In genomic region chr6:6688283-6688682, GRCh38 we compare ENCODE assay signal across 9 cellular contexts.
DNase-seq lines count a peak whose midpoint lies in the region; ATAC-seq and TF ChIP-seq lines count a peak whose summit lies in the region.
"Had no signal": no experiment of that assay in that cellular context is flagged by ENCODE, and none has a peak within 500 bp of the region (broad histone marks: within the 10 kb centered on the region; RNA-seq: fewer than 3 reads in every experiment).

No MANE protein-coding gene starts in this region.

- H3K4me3 ChIP-seq in HEK293 (ENCODE audit: low read depth, low read length): no peak overlapping the region
- no peak overlapping the region for H3K4me3 ChIP-seq in PC-9
- H3K4me3 ChIP-seq in hepatocyte: no peak overlapping the region

- H3K79me2 ChIP-seq in PC-9 (ENCODE audit: low read depth) (no peaks in the 10 kb centered on the region), hepatocyte (no peaks in the 10 kb centered on the region)

- intact Hi-C loops in PC-9 (cut with micrococcal nuclease; ENCODE audit: unreplicated experiment): no loop called here

- H3K9me2 ChIP-seq in PC-9 (ENCODE audit: insufficient read depth) (no peaks in the 10 kb centered on the region), hepatocyte (replicated peaks; ENCODE audit: insufficient read depth) (no peaks in the 10 kb centered on the region)

- H3F3A ChIP-seq in PC-9 (ENCODE audit: insufficient read depth, low read depth): peaks cover 52% of the 10 kb centered on the region

- H3K27me3 ChIP-seq in PC-9 (ENCODE audit: insufficient read depth, low read depth) (no peaks in the 10 kb centered on the region), hepatocyte (no peaks in the 10 kb centered on the region)

- H4K20me1 ChIP-seq in PC-9 (ENCODE audit: insufficient read depth): no peaks in the 10 kb centered on the region
- H4K20me1 ChIP-seq in hepatocyte (ENCODE audit: insufficient read depth, poor library complexity, severe bottlenecking): no peaks in the 10 kb centered on the region

- peaks cover 6% of the 10 kb centered on the region; the same call in 1 of the 2 replicates for H3K4me1 ChIP-seq in HEK293 (ENCODE audit: control insufficient read depth, insufficient read depth, low read length)
- H3K4me1 ChIP-seq in PC-9 (replicated peaks; ENCODE audit: insufficient read depth): peaks cover 64% of the 10 kb centered on the region
- peaks cover 8% of the 10 kb centered on the region for H3K4me1 ChIP-seq in hepatocyte (ENCODE audit: insufficient read depth)

- no TSS peak for BruUV-seq in PC-9 (replicated peaks; lab: Mats Ljungman, UMichigan)

- POLR2A ChIA-PET in HEK293 (lab: Yijun Ruan, JAX): interaction anchor here (1.9 kb wide), 1 partner anchor 701 kb away, joined by 9 read pairs; the partner anchor contains the start of genes CAGE1 and RIOK1
- POLR2A ChIA-PET in PC-9 (lab: Charles Lee; ENCODE audit: unreplicated experiment): no interaction called here

- WGBS in hepatocyte (ENCODE audit: low lambda C conversion rate, missing lambda C conversion rate): 53% methylated on average over 1 of the region's 1 CpG

- H2AFZ ChIP-seq in PC-9 (no peak overlapping the region), hepatocyte (no peak overlapping the region)

- H3K4me2 ChIP-seq in PC-9 (peak overlapping the region; percentile 70), hepatocyte (peak overlapping the region; percentile 67)

- H3K27ac ChIP-seq in 22Rv1 (peak overlapping the region; percentile 85), HEK293 (ENCODE audit: extremely low read depth, low read depth, low read length) (no peak overlapping the region), PC-9 (peak overlapping the region; percentile 71), hepatocyte (no peak overlapping the region)

- DNase-seq in PC-9 (no peak), hepatocyte (ENCODE audit: low spot score) (no peak), cerebellar cortex (ENCODE audit: low spot score) (no peak)
- DNase-seq in activated CD4-positive, CD25-positive, alpha-beta regulatory T cell (lab: John Stamatoyannopoulos, UW): no peak
- DNase-seq: NCI-H446 treated with DMSO at 0.1 percent for 48 hours had no signal

- no peaks in the 10 kb centered on the region for H3K9me3 ChIP-seq in HEK293 (ENCODE audit: control insufficient read depth, insufficient read depth, low read depth, low read length)
- H3K9me3 ChIP-seq in PC-9 (ENCODE audit: insufficient read depth, low read depth): no peaks in the 10 kb centered on the region
- H3K9me3 ChIP-seq in hepatocyte (ENCODE audit: low read depth): no peaks in the 10 kb centered on the region

- CTCF ChIA-PET in HEK293 (lab: Yijun Ruan, JAX): interaction anchor here (1.2 to 1.4 kb wide), 2 partner anchors 11 to 555 kb away, joined by 3 read pairs; no protein-coding TSS in a partner anchor
- CTCF ChIA-PET in PC-9 (lab: Charles Lee): no interaction called here

- TF ChIP-seq CTCF in 22Rv1 (IDR thresholded peaks at IDR 0.05): no peak
- no peak for TF ChIP-seq CTCF in HEK293 (tag by site-specific recombination; IDR thresholded peaks at IDR 0.05)
- no peak for TF ChIP-seq CTCF in PC-9 (conservative IDR thresholded peaks at IDR 0.05)
- no peak for TF ChIP-seq CTCF in hepatocyte (IDR thresholded peaks at IDR 0.05; ENCODE audit: poor library complexity)

- H3K36me3 ChIP-seq in HEK293 (ENCODE audit: control insufficient read depth in 2 of 2, insufficient read depth in 1 of 2, low read length in 2 of 2) (no peaks in the 10 kb centered on the region), PC-9 (ENCODE audit: low read depth) (no peaks in the 10 kb centered on the region), hepatocyte (replicated peaks; ENCODE audit: insufficient read depth, low read depth) (no peaks in the 10 kb centered on the region)

- ATAC-seq in HG03196 (IDR thresholded peaks at IDR 0.05; ENCODE audit: unreplicated experiment) (no peak), HG03378 (IDR thresholded peaks at IDR 0.05; ENCODE audit: unreplicated experiment) (no peak)

TF ChIP-seq in HEK293, 187 proteins besides CTCF, POLR2A, EP300 and RAD21:
- TF ChIP-seq, protein P1, sequence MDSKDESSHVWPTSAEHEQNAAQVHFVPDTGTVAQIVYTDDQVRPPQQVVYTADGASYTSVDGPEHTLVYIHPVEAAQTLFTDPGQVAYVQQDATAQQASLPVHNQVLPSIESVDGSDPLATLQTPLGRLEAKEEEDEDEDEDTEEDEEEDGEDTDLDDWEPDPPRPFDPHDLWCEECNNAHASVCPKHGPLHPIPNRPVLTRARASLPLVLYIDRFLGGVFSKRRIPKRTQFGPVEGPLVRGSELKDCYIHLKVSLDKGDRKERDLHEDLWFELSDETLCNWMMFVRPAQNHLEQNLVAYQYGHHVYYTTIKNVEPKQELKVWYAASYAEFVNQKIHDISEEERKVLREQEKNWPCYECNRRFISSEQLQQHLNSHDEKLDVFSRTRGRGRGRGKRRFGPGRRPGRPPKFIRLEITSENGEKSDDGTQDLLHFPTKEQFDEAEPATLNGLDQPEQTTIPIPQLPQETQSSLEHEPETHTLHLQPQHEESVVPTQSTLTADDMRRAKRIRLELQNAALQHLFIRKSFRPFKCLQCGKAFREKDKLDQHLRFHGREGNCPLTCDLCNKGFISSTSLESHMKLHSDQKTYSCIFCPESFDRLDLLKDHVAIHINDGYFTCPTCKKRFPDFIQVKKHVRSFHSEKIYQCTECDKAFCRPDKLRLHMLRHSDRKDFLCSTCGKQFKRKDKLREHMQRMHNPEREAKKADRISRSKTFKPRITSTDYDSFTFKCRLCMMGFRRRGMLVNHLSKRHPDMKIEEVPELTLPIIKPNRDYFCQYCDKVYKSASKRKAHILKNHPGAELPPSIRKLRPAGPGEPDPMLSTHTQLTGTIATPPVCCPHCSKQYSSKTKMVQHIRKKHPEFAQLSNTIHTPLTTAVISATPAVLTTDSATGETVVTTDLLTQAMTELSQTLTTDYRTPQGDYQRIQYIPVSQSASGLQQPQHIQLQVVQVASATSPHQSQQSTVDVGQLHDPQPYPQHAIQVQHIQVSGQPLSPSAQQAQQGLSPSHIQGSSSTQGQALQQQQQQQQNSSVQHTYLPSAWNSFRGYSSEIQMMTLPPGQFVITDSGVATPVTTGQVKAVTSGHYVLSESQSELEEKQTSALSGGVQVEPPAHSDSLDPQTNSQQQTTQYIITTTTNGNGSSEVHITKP (tag by site-specific recombination; IDR thresholded peaks at IDR 0.05): no peak
- TF ChIP-seq, protein P2, sequence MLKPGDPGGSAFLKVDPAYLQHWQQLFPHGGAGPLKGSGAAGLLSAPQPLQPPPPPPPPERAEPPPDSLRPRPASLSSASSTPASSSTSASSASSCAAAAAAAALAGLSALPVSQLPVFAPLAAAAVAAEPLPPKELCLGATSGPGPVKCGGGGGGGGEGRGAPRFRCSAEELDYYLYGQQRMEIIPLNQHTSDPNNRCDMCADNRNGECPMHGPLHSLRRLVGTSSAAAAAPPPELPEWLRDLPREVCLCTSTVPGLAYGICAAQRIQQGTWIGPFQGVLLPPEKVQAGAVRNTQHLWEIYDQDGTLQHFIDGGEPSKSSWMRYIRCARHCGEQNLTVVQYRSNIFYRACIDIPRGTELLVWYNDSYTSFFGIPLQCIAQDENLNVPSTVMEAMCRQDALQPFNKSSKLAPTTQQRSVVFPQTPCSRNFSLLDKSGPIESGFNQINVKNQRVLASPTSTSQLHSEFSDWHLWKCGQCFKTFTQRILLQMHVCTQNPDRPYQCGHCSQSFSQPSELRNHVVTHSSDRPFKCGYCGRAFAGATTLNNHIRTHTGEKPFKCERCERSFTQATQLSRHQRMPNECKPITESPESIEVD (tag by site-specific recombination; IDR thresholded peaks at IDR 0.05): peak; percentile 41; the same call in 1 of the 2 replicates
- TF ChIP-seq KLF1 (tag by site-specific recombination; IDR thresholded peaks at IDR 0.05): no peak
- peak; percentile 79 for TF ChIP-seq PRDM1 (tag by site-specific recombination; IDR thresholded peaks at IDR 0.05)
- 0 out of 2 replicates have a peak, but pooled peaks have one; percentile 24 for TF ChIP-seq FEZF1 (tag by site-specific recombination; IDR thresholded peaks at IDR 0.05)
- 0 out of 2 replicates have a peak, but pooled peaks have one; percentile 8 for TF ChIP-seq ZNF664 (tag by site-specific recombination; IDR thresholded peaks at IDR 0.05)
- 0 out of 2 replicates have a peak, but pooled peaks have one; percentile 8 for TF ChIP-seq ZIC2 (tag by site-specific recombination; IDR thresholded peaks at IDR 0.05)
TF ChIP-seq in HEK293: peak in this region for 5.

Comparison
In these comparisons a context has a peak if more than half of its experiments do, and no peak if none do; other contexts are left out.
1. H3K27ac ChIP-seq: peak in 22Rv1 (single experiment) and PC-9 (single experiment); none in HEK293 (single experiment) and hepatocyte (single experiment).